In the genomic region with DNA sequence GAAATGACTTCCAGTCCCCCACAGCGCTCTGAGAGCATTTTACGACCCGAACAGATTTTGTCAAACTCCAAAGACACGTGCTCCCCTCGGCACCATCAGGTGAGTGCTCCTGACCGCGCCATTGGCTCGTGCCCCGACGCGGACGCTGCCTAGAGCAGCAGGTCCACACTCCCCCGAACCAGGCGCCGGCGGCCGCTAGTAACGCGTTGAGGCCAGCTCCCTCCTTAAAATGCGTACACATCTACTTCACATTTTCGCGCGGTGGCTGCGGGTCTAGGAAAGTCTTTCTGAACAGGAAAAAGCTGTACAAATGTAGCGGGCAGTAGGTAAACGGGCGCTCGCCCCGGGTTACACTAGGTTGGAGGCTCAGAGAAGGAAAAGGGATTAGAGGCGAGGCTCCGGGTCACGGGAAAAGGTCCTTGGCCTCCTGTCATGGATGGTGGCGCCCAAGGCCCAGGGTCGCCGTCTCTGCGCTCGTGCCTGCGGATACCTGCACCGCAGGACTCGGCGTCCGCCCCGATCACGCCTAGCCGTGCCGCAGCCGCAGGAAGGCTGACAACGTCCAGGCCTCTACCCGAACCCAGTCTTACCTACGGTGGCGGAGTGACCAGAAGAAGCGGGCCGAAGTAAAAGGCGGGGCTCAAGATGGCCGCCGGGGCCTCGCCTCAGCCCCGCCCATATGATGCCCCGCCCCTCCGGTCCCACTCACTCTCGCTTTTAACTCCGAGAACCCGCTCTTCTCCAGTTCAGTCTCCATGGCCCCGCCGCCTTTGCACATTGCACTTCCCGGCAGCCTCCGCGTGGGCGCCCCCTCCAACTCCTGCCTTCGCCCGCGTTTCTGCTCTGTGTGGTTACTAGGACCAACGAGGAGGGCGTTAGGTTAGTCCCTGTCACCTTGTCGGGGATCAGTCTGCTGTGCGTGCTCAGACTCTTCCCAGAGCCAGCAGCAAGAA, we compare ENCODE assay signal across 8 cellular contexts. TPM values are rescaled to one million over a fixed set of nuclear protein-coding genes. Genes with fewer than 3 reads are reported as not detected.
DNase-seq lines count a peak whose midpoint lies in the region; ATAC-seq and TF ChIP-seq lines count a peak whose summit lies in the region.

Gene ESD, minus strand, starts transcription at position 647 of the 953 bp plus-strand sequence. CDS start 5,748 bp downstream, outside the sequence.

- H3F3A ChIP-seq in SU-DHL-6 (ENCODE audit: insufficient read depth), result peaks cover 12% of the 10 kb centered on the region

- H3K9me2 ChIP-seq in SU-DHL-6 (replicated peaks; ENCODE audit: insufficient read depth, low read length), result no peaks in the 10 kb centered on the region

- in situ Hi-C loops in transverse colon (cut with MboI; ENCODE audit: low pct_ligation_motif_present in 1 of 4, low pct_unique_long_range_greater_than_20kb in 1 of 4, low sequenced_read_pairs in 3 of 4), result no loop called here

- peak within 1 kb of the TSS; percentile 92 for H3K18ac ChIP-seq in trophoblast cell (ENCODE audit: low read length)

- H3K23ac ChIP-seq in trophoblast cell (ENCODE audit: low read length), result no peak within 1 kb of the TSS

- peaks cover 30% of the 10 kb centered on the region for H3K79me2 ChIP-seq in SU-DHL-6 (ENCODE audit: insufficient read depth, low read length)
- H3K79me2 ChIP-seq in trophoblast cell (ENCODE audit: control insufficient read depth, insufficient read depth, low read length, poor library complexity), result peaks cover 7% of the 10 kb centered on the region

- peak within 1 kb of the TSS; percentile 53 for H3K4ac ChIP-seq in trophoblast cell (ENCODE audit: low read depth, low read length)

- peak; percentile 89 for DNase-seq in GM10266 (ENCODE audit: extremely low spot score)
- DNase-seq in NCI-H1105 (lab: John Stamatoyannopoulos, UW), result peak; percentile 78
- peak; percentile 85 for DNase-seq in activated naive CD8-positive, alpha-beta T cell treated with anti-CD3 and anti-CD28 coated beads, Interleukin-2, amount 50 U/mL, for 16 hours (ENCODE audit: low read depth, low spot score)
- peak; percentile 90 to 95 for DNase-seq in cardiac muscle cell (ENCODE audit: low read depth in 1 of 2, low spot score in 1 of 2)
- DNase-seq in trophoblast cell, result peak; percentile 81 to 84
- peak; percentile 95 for DNase-seq in transverse colon

- H4K91ac ChIP-seq in trophoblast cell (ENCODE audit: low read depth, low read length), result peak within 1 kb of the TSS; percentile 79

- H2BK12ac ChIP-seq in trophoblast cell (ENCODE audit: low read length), result peak within 1 kb of the TSS; percentile 59

- H3K4me3 ChIP-seq in SU-DHL-6 (ENCODE audit: insufficient read depth, low read length, poor library complexity, severe bottlenecking), result peak within 1 kb of the TSS; percentile 90
- peak within 1 kb of the TSS; percentile 41 for H3K4me3 ChIP-seq in cardiac muscle cell
- H3K4me3 ChIP-seq in trophoblast cell (ENCODE audit: low read depth, low read length), result peak within 1 kb of the TSS; percentile 93
- H3K4me3 ChIP-seq in transverse colon, result peak within 1 kb of the TSS; percentile 60 to 96 (median 70)

- intact Hi-C loops in transverse colon (cut with DNase I; ENCODE audit: low total_unique reads), result no loop called here

- TF ChIP-seq CTCF in GM10266 (IDR thresholded peaks at IDR 0.05; ENCODE audit: control insufficient read depth, insufficient read depth, low read depth, missing control alignments) (no peak), SU-DHL-6 (IDR thresholded peaks at IDR 0.05; ENCODE audit: insufficient read depth, low read length, poor library complexity, severe bottlenecking) (no peak), cardiac muscle cell (IDR thresholded peaks at IDR 0.05; ENCODE audit: low read depth, low read length) (no peak), transverse colon (IDR thresholded peaks at IDR 0.05) (no peak)

- H2AFZ ChIP-seq in SU-DHL-6 (ENCODE audit: low read depth, low read length, severe bottlenecking) (peak within 1 kb of the TSS; percentile 98), trophoblast cell (ENCODE audit: insufficient read depth, low read length, poor library complexity) (peak within 1 kb of the TSS; percentile 99)

- peak within 1 kb of the TSS; percentile 98 for H3K14ac ChIP-seq in trophoblast cell (ENCODE audit: low read length)

- H3K4me1 ChIP-seq in cardiac muscle cell (ENCODE audit: low read depth), result no peaks in the 10 kb centered on the region
- peaks cover 0 to 7% of the 10 kb centered on the region in 2 experiments for H3K4me1 ChIP-seq in trophoblast cell (ENCODE audit: control insufficient read depth in 1 of 2, insufficient read depth in 2 of 2, low read length in 2 of 2)
- peaks cover 10 to 53% (median 21%) of the 10 kb centered on the region in 4 donors for H3K4me1 ChIP-seq in transverse colon

- WGBS in trophoblast cell (ENCODE audit: extremely low coverage, insufficient coverage, insufficient read length), result no CpG with 5 or more reads among the region's 76 CpGs
- 0% methylated on average over 4 to 69 of the region's 76 CpGs for WGBS in transverse colon (ENCODE audit: low coverage in 1 of 2), 2 donors

- peak within 1 kb of the TSS; percentile 39 for H2BK120ac ChIP-seq in trophoblast cell (ENCODE audit: insufficient read depth, low read length, poor library complexity)

- H3K36me3 ChIP-seq in SU-DHL-6 (ENCODE audit: low read length), result peaks cover 6% of the 10 kb centered on the region; the same call in 1 of the 2 replicates
- H3K36me3 ChIP-seq in cardiac muscle cell, result no peaks in the 10 kb centered on the region
- H3K36me3 ChIP-seq in trophoblast cell (ENCODE audit: control insufficient read depth in 1 of 2, insufficient read depth in 2 of 2, low read length in 2 of 2), result no peaks in the 10 kb centered on the region
- H3K36me3 ChIP-seq in transverse colon, result peaks cover 0 to 5% (median 0%) of the 10 kb centered on the region in 4 donors

- no peaks in the 10 kb centered on the region for H3K27me3 ChIP-seq in SU-DHL-6 (ENCODE audit: low read length)
- H3K27me3 ChIP-seq in cardiac muscle cell, result no peaks in the 10 kb centered on the region
- no peaks in the 10 kb centered on the region for H3K27me3 ChIP-seq in trophoblast cell (ENCODE audit: insufficient read depth, low read length)
- H3K27me3 ChIP-seq in transverse colon, result no peaks in the 10 kb centered on the region

- H2BK5ac ChIP-seq in trophoblast cell (ENCODE audit: low read depth, low read length, poor library complexity), result peak within 1 kb of the TSS; percentile 75

- peak; percentile 85 for TF ChIP-seq POLR2A in transverse colon (IDR thresholded peaks at IDR 0.05)

- H4K20me1 ChIP-seq in SU-DHL-6 (ENCODE audit: low read depth, low read length), result no peaks in the 10 kb centered on the region

- H4K12ac ChIP-seq in trophoblast cell (ENCODE audit: low read depth, low read length), result peak within 1 kb of the TSS; percentile 89

- no peak for TF ChIP-seq EP300 in transverse colon (IDR thresholded peaks at IDR 0.05; ENCODE audit: low read depth)

- no peaks in the 10 kb centered on the region for H3K9me3 ChIP-seq in SU-DHL-6 (ENCODE audit: insufficient read depth, low read length)
- no peaks in the 10 kb centered on the region for H3K9me3 ChIP-seq in cardiac muscle cell (ENCODE audit: low read depth)
- no peaks in the 10 kb centered on the region for H3K9me3 ChIP-seq in trophoblast cell (ENCODE audit: insufficient read depth, low read depth, low read length)
- H3K9me3 ChIP-seq in transverse colon, result no peaks in the 10 kb centered on the region

- H3K4me2 ChIP-seq in SU-DHL-6 (ENCODE audit: low read depth, low read length, poor library complexity, severe bottlenecking) (peak within 1 kb of the TSS; percentile 85), trophoblast cell (ENCODE audit: low read length) (peak within 1 kb of the TSS; percentile 87)

- peak; percentile 92 for ATAC-seq in HG02623 (IDR thresholded peaks at IDR 0.05; ENCODE audit: unreplicated experiment)

- peaks cover 11% of the 10 kb centered on the region for H3K79me1 ChIP-seq in trophoblast cell (ENCODE audit: low read length)

- H2AK5ac ChIP-seq in trophoblast cell (ENCODE audit: low read length), result no peak within 1 kb of the TSS

- H3K9ac ChIP-seq in SU-DHL-6 (ENCODE audit: low read length) (peak within 1 kb of the TSS; percentile 89), trophoblast cell (ENCODE audit: low read length) (peak within 1 kb of the TSS; percentile 87)

- peak within 1 kb of the TSS; percentile 96 for H4K8ac ChIP-seq in trophoblast cell (ENCODE audit: low read depth, low read length)

- H3K27ac ChIP-seq in SU-DHL-6 (ENCODE audit: low read depth, low read length) (peak within 1 kb of the TSS; percentile 69), cardiac muscle cell (peak within 1 kb of the TSS; percentile 82), trophoblast cell (ENCODE audit: low read depth, low read length) (peak within 1 kb of the TSS; percentile 71), transverse colon (peak within 1 kb of the TSS; percentile 92 to 96 (median 93))

RNA-seq across cellular contexts. Expression of gene ESD, which starts in this region (rescaled TPM):
- 74.1 and 83.2 TPM in 2 replicates for total RNA-seq in cardiac muscle cell
- 167 and 248 TPM in 2 replicates for polyA plus RNA-seq in cardiac muscle cell
- 51.7 and 53.0 TPM in 2 replicates for polyA plus RNA-seq in trophoblast cell (2013)
- total RNA-seq in transverse colon, result 100 to 1,000 TPM in 1 of 4 donors, 10 to 100 TPM in 3; 15.7 to 102 (median 60.6) TPM

Comparison
In these comparisons a context has a peak if more than half of its experiments do, and no peak if none do; other contexts are left out.
1. Peak in every context shown above with its lines: DNase-seq, ATAC-seq, H3K4me3 ChIP-seq and H3K27ac ChIP-seq.
2. H3K4me3 ChIP-seq: peak in every context shown above with its lines; median percentile 93 in trophoblast cell; 90 in SU-DHL-6; 70 in transverse colon; 41 in cardiac muscle cell.